In the genomic region with DNA sequence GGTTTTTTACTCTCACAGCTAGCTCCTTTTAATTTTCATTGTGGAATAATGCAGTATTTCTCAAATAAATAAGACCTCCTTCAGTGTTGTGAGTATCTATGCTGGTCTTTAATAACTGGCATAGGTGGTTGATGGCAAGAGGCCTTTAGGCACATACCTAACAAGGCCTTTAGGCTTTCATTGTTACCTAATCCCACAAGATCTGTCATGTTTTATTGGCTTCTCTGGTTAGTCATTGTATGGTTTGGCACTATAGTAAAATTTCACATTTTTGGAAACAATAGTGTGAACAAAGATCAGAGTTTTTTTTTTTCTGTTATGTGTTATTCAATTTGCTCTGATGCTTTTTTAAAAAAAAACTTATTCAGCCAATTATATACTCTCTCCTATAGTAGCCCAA, we compare ENCODE assay signal across 20 cellular contexts.
"Had no signal": no experiment of that assay in that cellular context is flagged by ENCODE, and none has a peak within 500 bp of the region (broad histone marks: within the 10 kb centered on the region; RNA-seq: fewer than 3 reads in every experiment).

No MANE protein-coding gene starts in this region.

- H3K27ac ChIP-seq: adrenal gland, coronary artery, gastrocnemius medialis, right atrium auricular region, transverse colon, uterus had no signal

- H3K9me3 ChIP-seq: adrenal gland, gastrocnemius medialis, mucosa of descending colon, right atrium auricular region, transverse colon, uterus had no signal

- DNase-seq: activated B cell treated with CpG ODN at 0.5 μM for 24 hours; activated CD4-positive, alpha-beta memory T cell treated with anti-CD3 and anti-CD28 coated beads for 36 hours; activated CD4-positive, alpha-beta T cell treated with anti-CD3 and anti-CD28 coated beads for 4 hours; activated gamma-delta T cell treated with Interleukin-2 at 50 U/mL for 16 hours; activated T-cell treated with anti-CD3 and anti-CD28 coated beads for 4 hours; adrenal gland; caudate nucleus; effector CD8-positive, alpha-beta T cell; gastrocnemius medialis; head of caudate nucleus; left ventricle myocardium superior; mesenchymal stem cell; mucosa of descending colon; naive B cell; stimulated activated naive CD8-positive, alpha-beta T cell treated with anti-CD3 and anti-CD28 coated beads, Interleukin-15, Interleukin-2, amounts not matched to agents 100 U/mL and 50 U/mL, for 24 hours; transverse colon; uterus had no signal

- H3K36me3 ChIP-seq: adrenal gland, gastrocnemius medialis, right atrium auricular region, transverse colon, uterus had no signal

- H3K4me3 ChIP-seq: adrenal gland, coronary artery, gastrocnemius medialis, mucosa of descending colon, right atrium auricular region, skin epidermis, transverse colon, uterus had no signal

- H3K4me1 ChIP-seq: adrenal gland, gastrocnemius medialis, right atrium auricular region, transverse colon, uterus had no signal

- H3K27me3 ChIP-seq: adrenal gland, gastrocnemius medialis, right atrium auricular region, transverse colon, uterus had no signal
